Comparison of ENCODE assay signal across 17 cellular contexts in genomic region chr7:140723574-140723973, GRCh38.
"Had no signal": no experiment of that assay in that cellular context is flagged by ENCODE, and none has a peak within 500 bp of the region (broad histone marks: within the 10 kb centered on the region; RNA-seq: fewer than 3 reads in every experiment).

No MANE protein-coding gene starts in this region.

- H3K9me3 ChIP-seq: breast epithelium, colonic mucosa, esophagus muscularis mucosa, lower lobe of right lung, sigmoid colon had no signal

- H3K4me3 ChIP-seq: breast epithelium, colonic mucosa, esophagus muscularis mucosa, hepatocyte, lower lobe of right lung, sigmoid colon, smooth muscle cell had no signal

- H3K27me3 Mint-ChIP-seq: activated CD4-positive, alpha-beta memory T cell treated with anti-CD3 and anti-CD28 coated beads, Interleukin-2, amount 10 ng/mL, durations not matched to agents 7 days and 5 days; naive B cell; progenitor cell of endocrine pancreas had no signal

- H3K27me3 ChIP-seq: breast epithelium, colonic mucosa, esophagus muscularis mucosa, hepatocyte, sigmoid colon had no signal

- H3K4me1 ChIP-seq: breast epithelium, colonic mucosa, esophagus muscularis mucosa, sigmoid colon had no signal

- H3K36me3 ChIP-seq: breast epithelium, colonic mucosa had no signal

- H3K9me3 Mint-ChIP-seq: activated CD4-positive, alpha-beta memory T cell treated with anti-CD3 and anti-CD28 coated beads, Interleukin-2, amount 10 ng/mL, durations not matched to agents 7 days and 5 days; activated naive CD4-positive, alpha-beta T cell treated with anti-CD3 and anti-CD28 coated beads for 36 hours; immature natural killer cell; naive B cell; WTC11 had no signal

- ATAC-seq: left lobe of liver, lower lobe of right lung, WTC11 had no signal

- H3K27ac Mint-ChIP-seq: activated CD4-positive, alpha-beta memory T cell treated with anti-CD3 and anti-CD28 coated beads, Interleukin-2, amount 10 ng/mL, durations not matched to agents 7 days and 5 days; activated naive CD4-positive, alpha-beta T cell treated with anti-CD3 and anti-CD28 coated beads for 36 hours; progenitor cell of endocrine pancreas; WTC11 had no signal

- H3K36me3 Mint-ChIP-seq: naive B cell, WTC11 had no signal

- H3K27ac ChIP-seq: breast epithelium, colonic mucosa, esophagus muscularis mucosa, hepatocyte, lower lobe of right lung, sigmoid colon had no signal

- H3K4me1 Mint-ChIP-seq: WTC11 had no signal

- DNase-seq: amniotic stem cell, colonic mucosa, glutamatergic neuron, lower lobe of right lung, naive B cell, retina, sigmoid colon had no signal

- H3K4me3 Mint-ChIP-seq: activated CD4-positive, alpha-beta memory T cell treated with anti-CD3 and anti-CD28 coated beads, Interleukin-2, amount 10 ng/mL, durations not matched to agents 7 days and 5 days; activated naive CD4-positive, alpha-beta T cell treated with anti-CD3 and anti-CD28 coated beads for 36 hours; naive B cell; WTC11 had no signal
